28 cellular contexts compared by ENCODE assay signal in genomic region chr6:42341221-42341620, GRCh38.
A peak's percentile ranks its signal among the peaks of the same experiment; 100 is the strongest.
DNase-seq lines count a peak whose midpoint lies in the region; ATAC-seq and TF ChIP-seq lines count a peak whose summit lies in the region.
"Had no signal": no experiment of that assay in that cellular context is flagged by ENCODE, and none has a peak within 500 bp of the region (broad histone marks: within the 10 kb centered on the region; RNA-seq: fewer than 3 reads in every experiment).

No MANE protein-coding gene starts in this region.

- H3F3A ChIP-seq in SK-N-SH (replicated peaks; ENCODE audit: insufficient read depth): peaks cover 11% of the 10 kb centered on the region

- H3K4me2 ChIP-seq in SK-N-SH: no peak overlapping the region
- H3K4me2 ChIP-seq: BLaER1 had no signal

- no peak for ATAC-seq in activated T-cell treated with anti-CD3 and anti-CD28 coated beads, Interleukin-2, amount 50 U/mL, for 72 hours (replicated peaks in 1 of 2)
- no peak for ATAC-seq in HG03520 (IDR thresholded peaks at IDR 0.05; ENCODE audit: unreplicated experiment)
- ATAC-seq: HepG2 had no signal

- H3K79me2 ChIP-seq in SK-N-SH (ENCODE audit: insufficient read depth): peaks cover 4% of the 10 kb centered on the region; the same call in 1 of the 2 replicates

- POLR2A ChIA-PET in SK-N-SH (lab: Yijun Ruan, JAX): no interaction called here

- no peak for TF ChIP-seq EP300 in SK-N-SH (IDR thresholded peaks at IDR 0.05; ENCODE audit: borderline replicate concordance in 1 of 2, low read depth in 1 of 2, low read length in 1 of 2)

- TF ChIP-seq RAD21 in SK-N-SH (IDR thresholded peaks at IDR 0.05; ENCODE audit: low read length): no peak

- peak overlapping the region; percentile 84 for H3K27ac ChIP-seq in SJSA1
- no peak overlapping the region for H3K27ac ChIP-seq in SK-N-SH (ENCODE audit: low read depth in 2 of 2, low read length in 1 of 2)
- H3K27ac ChIP-seq: 22Rv1, BLaER1, HL-60 had no signal

- DNase-seq in T-helper 1 cell (no peak), SJSA1 (ENCODE audit: low read depth in 1 of 2, low spot score in 2 of 2) (peak; percentile 55 to 67), SK-N-SH (no peak)
- no peak for DNase-seq in activated T-cell treated with anti-CD3 and anti-CD28 coated beads, Interleukin-2, amount 50 U/mL, for 72 hours
- no peak for DNase-seq in activated T-cell treated with anti-CD3 and anti-CD28 coated beads, Interleukin-2, amount 50 U/mL, for 1 hour
- no peak for DNase-seq in activated T-helper 2 cell treated with anti-CD3 and anti-CD28 coated beads, Interferon-gamma antibody, Interleukin-2, Interleukin-4, amounts not matched to agents 10 μg/mL and 5 μg/mL and 100 μg/mL, durations not matched to agents 14 hours and 24 hours and 36 hours (ENCODE audit: low spot score)
- DNase-seq: ACHN; Caco-2; CD4-positive, alpha-beta memory T cell; DMS 273 treated with DMSO at 0.1 percent for 48 hours; DMS79 treated with DMSO at 0.1 percent for 48 hours; H7; HFFc6; KBM-7; MM.1S; NCI-H1048; NCI-H1417 treated with DMSO at 0.1 percent for 48 hours; NCI-H187; NCI-H2107; NCI-H446 treated with DMSO at 0.1 percent for 48 hours; NCI-H526 treated with DMSO at 0.1 percent for 48 hours; SIG-M5 had no signal

- H3K9me3 Mint-ChIP-seq in T-helper 1 cell treated with Interleukin-12 subunit alpha and Interleukin-12 subunit beta and Interleukin-4 antibody, amounts not matched to agents 30 μg/mL and 1 μg/mL, for 36 hours: no peaks in the 10 kb centered on the region
- peaks cover 2% of the 10 kb centered on the region in 2 donors for H3K9me3 Mint-ChIP-seq in activated T-cell treated with anti-CD3 and anti-CD28 coated beads, Interleukin-2, amount 50 U/mL, for 72 hours
- H3K9me3 Mint-ChIP-seq in activated T-helper 2 cell treated with anti-CD3 and anti-CD28 coated beads, Interferon-gamma antibody, Interleukin-2, Interleukin-4, amounts not matched to agents 10 μg/mL and 5 μg/mL and 100 μg/mL, durations not matched to agents 14 hours and 24 hours and 36 hours: no peaks in the 10 kb centered on the region
- H3K9me3 Mint-ChIP-seq: CD4-positive, alpha-beta memory T cell; HFFc6 had no signal

- intact Hi-C loops in activated T-helper 2 cell treated with anti-CD3 and anti-CD28 coated beads, Interferon-gamma antibody, Interleukin-2, Interleukin-4, amounts not matched to agents 10 μg/mL and 5 μg/mL and 100 μg/mL, durations not matched to agents 14 hours and 24 hours and 36 hours (cut with micrococcal nuclease): no loop called here

- H3K9ac ChIP-seq in SK-N-SH: no peak overlapping the region
- H3K9ac ChIP-seq: BLaER1 had no signal

- H3K9me3 ChIP-seq in SJSA1 (replicated peaks): no peaks in the 10 kb centered on the region
- H3K9me3 ChIP-seq in SK-N-SH: no peaks in the 10 kb centered on the region
- H3K9me3 ChIP-seq: BLaER1, Caco-2 had no signal

- H3K4me1 Mint-ChIP-seq in T-helper 1 cell treated with Interleukin-12 subunit alpha and Interleukin-12 subunit beta and Interleukin-4 antibody, amounts not matched to agents 30 μg/mL and 1 μg/mL, for 36 hours (ENCODE audit: low read depth): peaks cover 72% of the 10 kb centered on the region
- H3K4me1 Mint-ChIP-seq in activated T-cell treated with anti-CD3 and anti-CD28 coated beads, Interleukin-2, amount 50 U/mL, for 72 hours (ENCODE audit: low read depth): peaks cover 88% of the 10 kb centered on the region
- H3K4me1 Mint-ChIP-seq in activated T-helper 2 cell treated with anti-CD3 and anti-CD28 coated beads, Interferon-gamma antibody, Interleukin-2, Interleukin-4, amounts not matched to agents 10 μg/mL and 5 μg/mL and 100 μg/mL, durations not matched to agents 14 hours and 24 hours and 36 hours (ENCODE audit: low read depth): peaks cover 75% of the 10 kb centered on the region

- H3K36me3 ChIP-seq in SJSA1 (no peaks in the 10 kb centered on the region; the same call in 1 of the 2 replicates), SK-N-SH (replicated peaks in 1 of 2; ENCODE audit: control insufficient read depth in 1 of 2, insufficient read depth in 2 of 2, low read length in 1 of 2) (no peaks in the 10 kb centered on the region)

- no peaks in the 10 kb centered on the region for H3K9me2 ChIP-seq in SK-N-SH

- CTCF ChIA-PET in SK-N-SH (lab: Yijun Ruan, JAX): interaction anchor here (1.7 kb wide), 1 partner anchor 206 kb away, joined by 3 read pairs; no protein-coding TSS in a partner anchor

- H3K27ac Mint-ChIP-seq in T-helper 1 cell treated with Interleukin-12 subunit alpha and Interleukin-12 subunit beta and Interleukin-4 antibody, amounts not matched to agents 30 μg/mL and 1 μg/mL, for 36 hours: peak overlapping the region; percentile 85
- peak overlapping the region; percentile 95 for H3K27ac Mint-ChIP-seq in activated T-cell treated with anti-CD3 and anti-CD28 coated beads, Interleukin-2, amount 50 U/mL, for 72 hours
- peak overlapping the region; percentile 30 for H3K27ac Mint-ChIP-seq in activated T-helper 2 cell treated with anti-CD3 and anti-CD28 coated beads, Interferon-gamma antibody, Interleukin-2, Interleukin-4, amounts not matched to agents 10 μg/mL and 5 μg/mL and 100 μg/mL, durations not matched to agents 14 hours and 24 hours and 36 hours

- H3K27me3 Mint-ChIP-seq in T-helper 1 cell treated with Interleukin-12 subunit alpha and Interleukin-12 subunit beta and Interleukin-4 antibody, amounts not matched to agents 30 μg/mL and 1 μg/mL, for 36 hours (ENCODE audit: low read depth): no peaks in the 10 kb centered on the region
- H3K27me3 Mint-ChIP-seq in activated T-cell treated with anti-CD3 and anti-CD28 coated beads, Interleukin-2, amount 50 U/mL, for 72 hours (ENCODE audit: low read depth): no peaks in the 10 kb centered on the region
- H3K27me3 Mint-ChIP-seq in activated T-helper 2 cell treated with anti-CD3 and anti-CD28 coated beads, Interferon-gamma antibody, Interleukin-2, Interleukin-4, amounts not matched to agents 10 μg/mL and 5 μg/mL and 100 μg/mL, durations not matched to agents 14 hours and 24 hours and 36 hours (ENCODE audit: low read depth): no peaks in the 10 kb centered on the region
- H3K27me3 Mint-ChIP-seq: CD4-positive, alpha-beta memory T cell had no signal

- no peak overlapping the region for H3K4me3 Mint-ChIP-seq in T-helper 1 cell treated with Interleukin-12 subunit alpha and Interleukin-12 subunit beta and Interleukin-4 antibody, amounts not matched to agents 30 μg/mL and 1 μg/mL, for 36 hours
- H3K4me3 Mint-ChIP-seq in activated T-cell treated with anti-CD3 and anti-CD28 coated beads, Interleukin-2, amount 50 U/mL, for 72 hours: peak overlapping the region; percentile 68 to 70
- no peak overlapping the region for H3K4me3 Mint-ChIP-seq in activated T-helper 2 cell treated with anti-CD3 and anti-CD28 coated beads, Interferon-gamma antibody, Interleukin-2, Interleukin-4, amounts not matched to agents 10 μg/mL and 5 μg/mL and 100 μg/mL, durations not matched to agents 14 hours and 24 hours and 36 hours (ENCODE audit: low read depth)
- H3K4me3 Mint-ChIP-seq: HFFc6 had no signal

- no peak overlapping the region for H2AFZ ChIP-seq in SK-N-SH (ENCODE audit: low read depth)

- TF ChIP-seq CTCF in SK-N-SH (IDR thresholded peaks at IDR 0.05): no peak

- no peaks in the 10 kb centered on the region for H3K27me3 ChIP-seq in SJSA1 (replicated peaks)
- H3K27me3 ChIP-seq in SK-N-SH (ENCODE audit: insufficient read depth): no peaks in the 10 kb centered on the region
- H3K27me3 ChIP-seq: BLaER1 had no signal

- H3K4me1 ChIP-seq in SJSA1 (replicated peaks) (peaks cover 45% of the 10 kb centered on the region), SK-N-SH (ENCODE audit: control insufficient read depth in 1 of 2, insufficient read depth in 2 of 2, low read depth in 1 of 2, low read length in 1 of 2) (peaks cover 0 to 8% of the 10 kb centered on the region in 2 experiments; a peak in 3 of 4 replicates)
- H3K4me1 ChIP-seq: BLaER1 had no signal

- H3K4me3 ChIP-seq in SJSA1 (no peak overlapping the region), SK-N-SH (ENCODE audit: low read depth in 2 of 2, low read length in 1 of 2) (no peak overlapping the region)
- H3K4me3 ChIP-seq: BLaER1 had no signal

- 93% methylated on average over 4 of the region's 5 CpGs for WGBS in SK-N-SH (ENCODE audit: low lambda C conversion rate)

- no peaks in the 10 kb centered on the region for H4K20me1 ChIP-seq in SK-N-SH (ENCODE audit: insufficient read depth)

- H3K36me3 Mint-ChIP-seq in T-helper 1 cell treated with Interleukin-12 subunit alpha and Interleukin-12 subunit beta and Interleukin-4 antibody, amounts not matched to agents 30 μg/mL and 1 μg/mL, for 36 hours (ENCODE audit: low read depth): peaks cover 47% of the 10 kb centered on the region
- peaks cover 24 to 25% of the 10 kb centered on the region in 2 donors for H3K36me3 Mint-ChIP-seq in activated T-cell treated with anti-CD3 and anti-CD28 coated beads, Interleukin-2, amount 50 U/mL, for 72 hours (ENCODE audit: insufficient read depth in 2 of 2)
- peaks cover 40% of the 10 kb centered on the region for H3K36me3 Mint-ChIP-seq in activated T-helper 2 cell treated with anti-CD3 and anti-CD28 coated beads, Interferon-gamma antibody, Interleukin-2, Interleukin-4, amounts not matched to agents 10 μg/mL and 5 μg/mL and 100 μg/mL, durations not matched to agents 14 hours and 24 hours and 36 hours (ENCODE audit: low read depth)

TF ChIP-seq in SK-N-SH, 30 proteins besides CTCF, POLR2A, EP300 and RAD21 (continues in another document):
- no peak for TF ChIP-seq NFIC (IDR thresholded peaks at IDR 0.05; ENCODE audit: borderline replicate concordance)
- no peak for TF ChIP-seq SIN3A (IDR thresholded peaks at IDR 0.05; ENCODE audit: borderline replicate concordance, low read depth, low read length)
- no peak for TF ChIP-seq GABPA (IDR thresholded peaks at IDR 0.05; ENCODE audit: low read depth)
- no peak for TF ChIP-seq CHD2 (IDR thresholded peaks at IDR 0.05; ENCODE audit: low read length, partially characterized antibody)
- no peak for TF ChIP-seq MXI1 (IDR thresholded peaks at IDR 0.05; ENCODE audit: low read depth, low read length)
- TF ChIP-seq FOXM1 (IDR thresholded peaks at IDR 0.05; ENCODE audit: low read depth): no peak
- no peak for TF ChIP-seq ELF1 (IDR thresholded peaks at IDR 0.05)
- no peak for TF ChIP-seq GATA2 (CRISPR knock-in tag; IDR thresholded peaks at IDR 0.05)
- no peak for TF ChIP-seq FOSL2 (IDR thresholded peaks at IDR 0.05; ENCODE audit: borderline replicate concordance, low read depth)
- TF ChIP-seq JUND (IDR thresholded peaks at IDR 0.05): no peak
- no peak for TF ChIP-seq RFX5 (IDR thresholded peaks at IDR 0.05; ENCODE audit: low read length)
- TF ChIP-seq FOXJ3 (CRISPR knock-in tag; IDR thresholded peaks at IDR 0.05): no peak
- no peak for TF ChIP-seq YY1 (IDR thresholded peaks at IDR 0.05; ENCODE audit: low read depth)
- no peak for TF ChIP-seq NRF1 (IDR thresholded peaks at IDR 0.05; ENCODE audit: low read depth, low read length)

Comparison
In these comparisons a context has a peak if more than half of its experiments do, and no peak if none do; other contexts are left out.
1. H3K27ac Mint-ChIP-seq: peak in every context shown above with its lines; median percentile 95 in activated T-cell treated with anti-CD3 and anti-CD28 coated beads, Interleukin-2, amount 50 U/mL, for 72 hours; 85 in T-helper 1 cell treated with Interleukin-12 subunit alpha and Interleukin-12 subunit beta and Interleukin-4 antibody, amounts not matched to agents 30 μg/mL and 1 μg/mL, for 36 hours; 30 in activated T-helper 2 cell treated with anti-CD3 and anti-CD28 coated beads, Interferon-gamma antibody, Interleukin-2, Interleukin-4, amounts not matched to agents 10 μg/mL and 5 μg/mL and 100 μg/mL, durations not matched to agents 14 hours and 24 hours and 36 hours.
2. H3K4me3 Mint-ChIP-seq: peak in activated T-cell treated with anti-CD3 and anti-CD28 coated beads, Interleukin-2, amount 50 U/mL, for 72 hours (2 of 2); none in T-helper 1 cell treated with Interleukin-12 subunit alpha and Interleukin-12 subunit beta and Interleukin-4 antibody, amounts not matched to agents 30 μg/mL and 1 μg/mL, for 36 hours (single experiment) and activated T-helper 2 cell treated with anti-CD3 and anti-CD28 coated beads, Interferon-gamma antibody, Interleukin-2, Interleukin-4, amounts not matched to agents 10 μg/mL and 5 μg/mL and 100 μg/mL, durations not matched to agents 14 hours and 24 hours and 36 hours (single experiment).
3. DNase-seq: peak in SJSA1 (2 of 2); none in T-helper 1 cell (0 of 5), activated T-cell treated with anti-CD3 and anti-CD28 coated beads, Interleukin-2, amount 50 U/mL, for 72 hours (0 of 2), activated T-cell treated with anti-CD3 and anti-CD28 coated beads, Interleukin-2, amount 50 U/mL, for 1 hour (single experiment), activated T-helper 2 cell treated with anti-CD3 and anti-CD28 coated beads, Interferon-gamma antibody, Interleukin-2, Interleukin-4, amounts not matched to agents 10 μg/mL and 5 μg/mL and 100 μg/mL, durations not matched to agents 14 hours and 24 hours and 36 hours (single experiment) and SK-N-SH (single experiment).